23 cellular contexts compared by ENCODE assay signal in the genomic region with DNA sequence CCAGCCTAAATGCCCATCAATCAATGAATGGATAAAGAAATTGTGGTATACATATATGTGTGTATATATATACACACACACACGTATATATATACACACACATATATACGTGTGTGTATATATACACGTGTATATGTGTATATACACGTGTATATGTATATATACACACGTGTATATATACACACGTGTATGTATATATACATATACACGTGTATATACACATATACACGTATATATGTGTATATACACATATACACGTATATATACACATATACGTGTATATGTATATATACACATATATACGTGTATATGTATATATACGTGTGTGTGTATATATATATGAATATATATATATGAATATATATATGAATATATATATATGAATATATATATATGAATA.
"Had no signal": no experiment of that assay in that cellular context is flagged by ENCODE, and none has a peak within 500 bp of the region (broad histone marks: within the 10 kb centered on the region; RNA-seq: fewer than 3 reads in every experiment).

No MANE protein-coding gene starts in this region.

- H3K4me3 ChIP-seq: gastrocnemius medialis, mucosa of descending colon, prostate gland, right atrium auricular region, sigmoid colon, spleen, testis, tibial artery, upper lobe of left lung had no signal

- H3K36me3 ChIP-seq: prostate gland had no signal

- DNase-seq: cortex of kidney; effector memory CD8-positive, alpha-beta T cell; gastrocnemius medialis; head of caudate nucleus; mesenchymal stem cell; mucosa of descending colon; naive B cell; sigmoid colon; spleen; stimulated activated CD4-positive, alpha-beta T cell treated with anti-CD3 and anti-CD28 coated beads, Interleukin-4, amount 100 ng/mL, for 4 hours; stimulated activated naive CD8-positive, alpha-beta T cell treated with anti-CD3 and anti-CD28 coated beads, Interleukin-15, Interleukin-2, amounts not matched to agents 100 U/mL and 50 U/mL, for 24 hours; substantia nigra; testis; tibial artery; upper lobe of left lung had no signal

- FAIRE-seq: keratinocyte, urothelium cell line had no signal

- H3K9me3 ChIP-seq: gastrocnemius medialis, mucosa of descending colon, neutrophil, prostate gland, right atrium auricular region, sigmoid colon, testis, tibial artery, upper lobe of left lung had no signal

- H3K27ac ChIP-seq: gastrocnemius medialis, neutrophil, prostate gland, right atrium auricular region, sigmoid colon, spleen, testis, tibial artery, upper lobe of left lung had no signal

- H3K27me3 ChIP-seq: gastrocnemius medialis, neutrophil, right atrium auricular region, sigmoid colon, spleen, testis, tibial artery, upper lobe of left lung had no signal

- H3K4me1 ChIP-seq: gastrocnemius medialis, prostate gland, right atrium auricular region, sigmoid colon, spleen, testis, tibial artery, upper lobe of left lung had no signal

- ATAC-seq: effector memory CD8-positive, alpha-beta T cell; gastrocnemius medialis; left lobe of liver; mucosa of descending colon; natural killer cell treated with Interleukin-12 subunit alpha and Interleukin-12 subunit beta and Interleukin-15 and Interleukin-18, amount 100 ng/mL, for 72 hours; stimulated activated memory B cell treated with anti-CD40 and anti-IgM and Interleukin-4, amounts not matched to agents 10 μg/mL and 1 μg/mL and 100 μg/mL, for 72 hours; stimulated activated naive CD8-positive, alpha-beta T cell treated with anti-CD3 and anti-CD28 coated beads, Interleukin-15, Interleukin-2, amounts not matched to agents 100 U/mL and 50 U/mL, for 24 hours had no signal
